Comparison of ENCODE assay signal across 10 cellular contexts in the genomic region with DNA sequence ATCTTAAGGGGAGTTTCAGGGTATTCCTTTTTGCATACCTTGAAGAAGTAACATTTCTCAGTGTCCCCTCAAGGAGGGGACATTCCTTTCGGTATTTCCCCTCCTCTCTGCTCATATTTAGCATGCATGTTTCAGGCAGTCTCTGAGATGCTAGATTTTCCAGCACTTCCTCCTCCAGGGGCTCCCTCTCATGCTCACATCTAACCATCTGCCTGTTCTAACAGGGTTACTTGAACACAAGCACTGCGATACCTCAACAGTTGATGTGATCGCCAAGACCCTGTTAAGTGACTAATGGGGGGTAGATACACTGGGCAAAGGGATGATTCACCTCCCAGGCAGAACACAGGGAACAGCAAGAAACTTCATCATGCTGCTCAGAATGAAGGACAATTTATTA. TPM values are rescaled to one million over a fixed set of nuclear protein-coding genes. Genes with fewer than 3 reads are reported as not detected.
A peak's percentile ranks its signal among the peaks of the same experiment; 100 is the strongest.
DNase-seq lines count a peak whose midpoint lies in the region; ATAC-seq and TF ChIP-seq lines count a peak whose summit lies in the region.
"Had no signal": no experiment of that assay in that cellular context is flagged by ENCODE, and none has a peak within 500 bp of the region (broad histone marks: within the 10 kb centered on the region; RNA-seq: fewer than 3 reads in every experiment).

No MANE protein-coding gene starts in this region.

- ATAC-seq in GM19468 (IDR thresholded peaks at IDR 0.05; ENCODE audit: extremely low read depth, unreplicated experiment) (peak; percentile 52), left colon (no peak)

- H3K36me3 ChIP-seq in KOPT-K1 (ENCODE audit: insufficient read depth, low read length) = no peaks in the 10 kb centered on the region
- H3K36me3 ChIP-seq in left ventricle myocardium inferior = no peaks in the 10 kb centered on the region

- H3K4me1 ChIP-seq in left ventricle myocardium inferior = no peaks in the 10 kb centered on the region

- intact Hi-C loops in left colon (cut with DNase I, micrococcal nuclease) = loop anchor here in 1 of 2 donors (10.0 kb wide), 1 partner anchor 57 kb away; no protein-coding TSS in a partner anchor
- intact Hi-C loops in left ventricle myocardium inferior (cut with micrococcal nuclease) = no loop called here

- H3K4me3 ChIP-seq in GM12864 (ENCODE audit: low read depth, low read length) (peak overlapping the region; percentile 7; the same call in 1 of the 2 replicates), fibroblast of mammary gland (ENCODE audit: control insufficient read depth, low read depth, low read length) (no peak overlapping the region), left ventricle myocardium inferior (no peak overlapping the region)

- no peaks in the 10 kb centered on the region for H3K27me3 ChIP-seq in left ventricle myocardium inferior (ENCODE audit: low read depth)

- TF ChIP-seq CTCF in GM12864 (IDR thresholded peaks at IDR 0.05; ENCODE audit: low read depth, low read length, missing control alignments) (no peak), fibroblast of mammary gland (conservative IDR thresholded peaks at IDR 0.05; ENCODE audit: control insufficient read depth, insufficient read depth, low read depth, low read length) (no peak), left ventricle myocardium inferior (IDR thresholded peaks at IDR 0.05; ENCODE audit: borderline replicate concordance) (no peak)

- H3K9me3 ChIP-seq in KOPT-K1 (ENCODE audit: insufficient read depth, low read length, poor library complexity, severe bottlenecking) (no peaks in the 10 kb centered on the region), left ventricle myocardium inferior (replicated peaks) (no peaks in the 10 kb centered on the region)

- no peak for DNase-seq in GM12864 (ENCODE audit: low read depth)
- peak; percentile 13 for DNase-seq in fibroblast of mammary gland (ENCODE audit: low read depth)
- DNase-seq in activated gamma-delta T cell treated with Interleukin-2 at 50 U/mL for 16 hours = no peak
- DNase-seq in left colon = no peak
- DNase-seq in RPMI8226 = no peak
- no peak for DNase-seq in left ventricle myocardium inferior

- H3K27ac ChIP-seq in KOPT-K1 (ENCODE audit: low read depth, low read length, poor library complexity, severe bottlenecking) (peak overlapping the region; percentile 81), left ventricle myocardium inferior (replicated peaks) (no peak overlapping the region)

RNA-seq across cellular contexts. Expression of gene MCM3, which starts 12.9 kb away (rescaled TPM):
- total RNA-seq in left colon (10 to 100 TPM; 22.5 to 33.2 TPM), left ventricle myocardium inferior (20.1 TPM)

RNA-seq across cellular contexts. Expression of gene IL17F, which starts 53.1 kb away (rescaled TPM):
- total RNA-seq in left colon (not detected), left ventricle myocardium inferior (not detected)
- total RNA-seq: fibroblast of lung, progenitor cell of endocrine pancreas had no signal
